Comparison of ENCODE assay signal across 9 cellular contexts in genomic region chr3:122975924-122976293, GRCh38. TPM values are rescaled to one million over a fixed set of nuclear protein-coding genes. Genes with fewer than 3 reads are reported as not detected.
A peak's percentile ranks its signal among the peaks of the same experiment; 100 is the strongest.
DNase-seq lines count a peak whose midpoint lies in the region; ATAC-seq and TF ChIP-seq lines count a peak whose summit lies in the region.
"Had no signal": no experiment of that assay in that cellular context is flagged by ENCODE, and none has a peak within 500 bp of the region (broad histone marks: within the 10 kb centered on the region; RNA-seq: fewer than 3 reads in every experiment).

No MANE protein-coding gene starts in this region.

- no peak overlapping the region for H3K27ac ChIP-seq in CD4-positive, alpha-beta memory T cell (ENCODE audit: low read depth, low read length)
- peak overlapping the region; percentile 73 to 88 for H3K27ac ChIP-seq in coronary artery

- POLR2A ChIA-PET in CD4-positive, alpha-beta memory T cell (lab: Charles Lee; ENCODE audit: partially characterized antibody): no interaction called here

- CTCF ChIA-PET in CD4-positive, alpha-beta memory T cell (lab: Charles Lee; ENCODE audit: partially characterized antibody): no interaction called here

- ATAC-seq in GM19438 (IDR thresholded peaks at IDR 0.05; ENCODE audit: low read depth, unreplicated experiment) (peak; percentile 52), HG03039 (IDR thresholded peaks at IDR 0.05; ENCODE audit: unreplicated experiment) (no peak)

- no peaks in the 10 kb centered on the region for H3K9me3 ChIP-seq in CD4-positive, alpha-beta memory T cell (ENCODE audit: control insufficient read depth in 1 of 2, low read length in 2 of 2)

- no peaks in the 10 kb centered on the region for H3K27me3 Mint-ChIP-seq in CD4-positive, alpha-beta memory T cell

- no peaks in the 10 kb centered on the region for H3K36me3 Mint-ChIP-seq in CD4-positive, alpha-beta memory T cell

- peak overlapping the region in 6 of 8 donors; percentile 4 to 72 (median 38) for H3K4me3 Mint-ChIP-seq in CD4-positive, alpha-beta memory T cell

- intact Hi-C loops in CD4-positive, alpha-beta memory T cell (cut with micrococcal nuclease): no loop called here

- H3K27me3 ChIP-seq in CD4-positive, alpha-beta memory T cell (ENCODE audit: insufficient read depth, low read length): no peaks in the 10 kb centered on the region

- peak overlapping the region in 4 of 7 donors; percentile 3 to 82 (median 30) for H3K27ac Mint-ChIP-seq in CD4-positive, alpha-beta memory T cell

- no peaks in the 10 kb centered on the region for H3K9me3 Mint-ChIP-seq in CD4-positive, alpha-beta memory T cell

- no peak for TF ChIP-seq CTCF in coronary artery (IDR thresholded peaks at IDR 0.05)

- no peak overlapping the region for H3K4me3 ChIP-seq in CD4-positive, alpha-beta memory T cell (ENCODE audit: low read length in 2 of 2)
- H3K4me3 ChIP-seq in coronary artery: no peak overlapping the region
- H3K4me3 ChIP-seq: skin epidermis had no signal

- no peak for DNase-seq in CD4-positive, alpha-beta memory T cell
- DNase-seq in MV-4-11 (lab: John Stamatoyannopoulos, UW): peak; percentile 75
- DNase-seq in coronary artery (ENCODE audit: low spot score): no peak
- no peak for DNase-seq in midbrain (lab: John Stamatoyannopoulos, UW)
- no peak for DNase-seq in GM03348 (ENCODE audit: low spot score)
- DNase-seq in kidney glomerular epithelial cell (lab: John Stamatoyannopoulos, UW): no peak

- no peaks in the 10 kb centered on the region for H3K36me3 ChIP-seq in CD4-positive, alpha-beta memory T cell (ENCODE audit: insufficient read depth, low read length)

- peaks cover 13% of the 10 kb centered on the region for H3K4me1 ChIP-seq in CD4-positive, alpha-beta memory T cell (ENCODE audit: insufficient read depth, low read length)

- peaks cover 11 to 18% (median 14%) of the 10 kb centered on the region in 4 donors for H3K4me1 Mint-ChIP-seq in CD4-positive, alpha-beta memory T cell

RNA-seq across cellular contexts. Expression of gene SEMA5B, which starts 51.7 kb away (rescaled TPM):
- not detected for total RNA-seq in CD4-positive, alpha-beta memory T cell
- polyA plus RNA-seq in CD4-positive, alpha-beta memory T cell: not detected
